ENCODE assay signal across 20 cellular contexts in the genomic region with DNA sequence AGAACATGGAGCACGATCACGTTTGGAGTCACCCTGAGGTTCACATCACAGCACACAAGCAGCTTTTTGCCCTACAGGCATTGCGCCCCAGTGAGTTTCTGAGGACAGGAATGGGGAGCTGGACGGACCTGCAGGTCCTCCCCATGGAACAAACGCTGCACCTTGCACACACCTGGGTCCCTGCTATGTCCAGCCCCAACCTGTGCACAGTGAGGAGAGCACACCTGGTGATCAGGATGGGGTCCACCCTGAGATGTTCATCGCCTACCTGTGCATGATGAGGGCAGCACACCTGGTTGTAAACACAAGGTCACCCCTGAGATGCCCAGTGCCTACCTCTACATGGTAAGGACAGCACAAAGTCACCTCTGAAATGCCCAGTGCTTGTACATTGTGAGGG. TPM values are rescaled to one million over a fixed set of nuclear protein-coding genes. Genes with fewer than 3 reads are reported as not detected.
DNase-seq lines count a peak whose midpoint lies in the region; ATAC-seq, FAIRE-seq and TF ChIP-seq lines count a peak whose summit lies in the region.
"Had no signal": no experiment of that assay in that cellular context is flagged by ENCODE, and none has a peak within 500 bp of the region (broad histone marks: within the 10 kb centered on the region; RNA-seq: fewer than 3 reads in every experiment).

No MANE protein-coding gene starts in this region.

- H3K14ac ChIP-seq in IMR-90 (replicated peaks; ENCODE audit: low read depth, low read length) (no peak overlapping the region), H1 (ENCODE audit: insufficient read length) (no peak overlapping the region)

- H4K20me1 ChIP-seq in IMR-90 (ENCODE audit: insufficient read depth, low read length), result no peaks in the 10 kb centered on the region
- peaks cover 0 to 1% of the 10 kb centered on the region in 2 experiments for H4K20me1 ChIP-seq in H1 (replicated peaks in 1 of 2; ENCODE audit: control insufficient read depth in 1 of 2, insufficient read depth in 2 of 2, low read length in 2 of 2)
- no peaks in the 10 kb centered on the region for H4K20me1 ChIP-seq in mammary epithelial cell (ENCODE audit: insufficient read depth, low read length)

- no peaks in the 10 kb centered on the region for H3K4me1 ChIP-seq in IMR-90 (ENCODE audit: control insufficient read depth, insufficient read depth, low read length)
- 0 out of 7 replicates have a peak, but pooled peaks cover 0 to 2% (median under 1%) of the 10 kb centered on the region in 4 experiments for H3K4me1 ChIP-seq in H1 (replicated peaks in 1 of 4; ENCODE audit: control insufficient read depth in 3 of 4, insufficient read depth in 4 of 4, low read length in 3 of 4)
- H3K4me1 ChIP-seq in mammary epithelial cell (ENCODE audit: insufficient read depth, low read length), result no peaks in the 10 kb centered on the region
- H3K4me1 ChIP-seq: Caco-2, HAP-1 had no signal

- H4K91ac ChIP-seq in IMR-90 (ENCODE audit: insufficient read depth, low read depth, low read length) (no peak overlapping the region), H1 (replicated peaks; ENCODE audit: insufficient read length, low read length) (peak overlapping the region; percentile 51)

- H3K36me3 Mint-ChIP-seq in osteocyte (ENCODE audit: unreplicated experiment), result no peaks in the 10 kb centered on the region

- TF ChIP-seq CTCF in IMR-90 (conservative IDR thresholded peaks at IDR 0.05; ENCODE audit: low read depth, low read length) (no peak), H1 (IDR thresholded peaks at IDR 0.05; ENCODE audit: control extremely low read depth in 1 of 3, insufficient read depth in 1 of 3, low read depth in 1 of 3, low read length in 3 of 3) (no peak), osteocyte (IDR thresholded peaks at IDR 0.05) (no peak), mammary epithelial cell (conservative IDR thresholded peaks at IDR 0.05 in 1 of 2, IDR thresholded peaks at IDR 0.05 in 1 of 2; ENCODE audit: extremely low read depth in 1 of 2, insufficient read depth in 1 of 2, low read depth in 1 of 2, low read length in 2 of 2) (no peak)

- FAIRE-seq in H1 (lab: Jason Lieb, UNC) (no peak), H54 (lab: Jason Lieb, UNC) (no peak)
- FAIRE-seq: G401.6, GM12892 had no signal

- no peaks in the 10 kb centered on the region for H3K9me3 ChIP-seq in IMR-90 (ENCODE audit: control insufficient read depth, insufficient read depth, low read length)
- no peaks in the 10 kb centered on the region for H3K9me3 ChIP-seq in H1 (ENCODE audit: insufficient read depth in 2 of 2, low read depth in 1 of 2, low read length in 1 of 2)
- no peaks in the 10 kb centered on the region for H3K9me3 ChIP-seq in mammary epithelial cell (replicated peaks; ENCODE audit: insufficient read depth, low read length)
- H3K9me3 ChIP-seq: Caco-2, HAP-1 had no signal

- H3K9me1 ChIP-seq in IMR-90 (ENCODE audit: insufficient read depth, low read length), result no peaks in the 10 kb centered on the region; the same call in 1 of the 2 replicates

- H2AK5ac ChIP-seq in IMR-90 (ENCODE audit: low read depth, low read length), result no peak overlapping the region
- H2AK5ac ChIP-seq in H1 (ENCODE audit: low read depth, low read length), result no peak overlapping the region

- POLR2A ChIA-PET in IMR-90 (lab: Charles Lee; ENCODE audit: unreplicated experiment), result interaction anchor here (0.6 kb wide), 1 partner anchor 15 kb away, joined by 3 read pairs; no protein-coding TSS in a partner anchor
- POLR2A ChIA-PET in H1 (lab: Charles Lee; ENCODE audit: partially characterized antibody), result interaction anchor here (0.8 kb wide), 1 partner anchor 18 kb away, joined by 3 read pairs; no protein-coding TSS in a partner anchor

- H2BK120ac ChIP-seq in IMR-90 (ENCODE audit: low read depth, low read length) (no peak overlapping the region), H1 (replicated peaks; ENCODE audit: low read depth, low read length) (no peak overlapping the region)

- H3K9ac ChIP-seq in IMR-90 (ENCODE audit: low read depth, low read length) (no peak overlapping the region), H1 (replicated peaks in 1 of 4; ENCODE audit: extremely low read depth in 1 of 4, low read depth in 3 of 4, low read length in 3 of 4) (no peak overlapping the region), mammary epithelial cell (ENCODE audit: insufficient read depth, low read length) (no peak overlapping the region)

- no peaks in the 10 kb centered on the region for H3K9me3 Mint-ChIP-seq in osteocyte (ENCODE audit: unreplicated experiment)
- H3K9me3 Mint-ChIP-seq: CD4-positive, alpha-beta memory T cell; HFFc6 had no signal

- no peak for ATAC-seq in IMR-90 (ENCODE audit: low read depth)

- no peak overlapping the region for H3K4me3 Mint-ChIP-seq in osteocyte (ENCODE audit: unreplicated experiment)
- H3K4me3 Mint-ChIP-seq: CD4-positive, alpha-beta memory T cell; HFFc6 had no signal

- CTCF ChIA-PET in IMR-90 (lab: Yijun Ruan, JAX) (no interaction called here), H1 (lab: Charles Lee; ENCODE audit: partially characterized antibody) (interaction anchor here (0.7 to 1.6 kb wide), 6 partner anchors 10 to 136 kb away, joined by 3 to 5 read pairs (median 3); no protein-coding TSS in a partner anchor), mammary epithelial cell (lab: Charles Lee; ENCODE audit: low non-redundant PET) (no interaction called here)

- no peak overlapping the region for H3K4ac ChIP-seq in IMR-90 (ENCODE audit: low read depth, low read length)
- H3K4ac ChIP-seq in H1 (replicated peaks; ENCODE audit: insufficient read length, low read depth, low read length), result no peak overlapping the region

- DNase-seq in IMR-90 (no peak), H1 (ENCODE audit: low read depth in 1 of 2, low spot score in 2 of 2) (no peak), left kidney (ENCODE audit: low read depth, low spot score) (peak; percentile 17), osteocyte (ENCODE audit: extremely low spot score, unreplicated experiment) (peak; percentile 65), H54 (ENCODE audit: insufficient read length, low spot score) (no peak), NCI-H1092 (lab: John Stamatoyannopoulos, UW) (no peak), mammary epithelial cell (no peak)
- no peak for DNase-seq in activated CD4-positive, alpha-beta T cell treated with anti-CD3 and anti-CD28 coated beads, Interleukin-2, amount 50 U/mL, for 1 hour
- DNase-seq: C1 segment of cervical spinal cord; Caco-2; CD4-positive, alpha-beta memory T cell; DMS153; DND-41; GOT3; HFFc6 had no signal

- TF ChIP-seq RAD21 in IMR-90 (IDR thresholded peaks at IDR 0.05; ENCODE audit: low read length), result no peak
- no peak for TF ChIP-seq RAD21 in H1 (IDR thresholded peaks at IDR 0.05 in 1 of 2, conservative IDR thresholded peaks at IDR 0.05 in 1 of 2; ENCODE audit: low read depth in 2 of 2, low read length in 2 of 2)

- H2AK9ac ChIP-seq in IMR-90 (replicated peaks; ENCODE audit: low read depth, low read length, poor library complexity), result peak overlapping the region; percentile 45

- in situ Hi-C loops in IMR-90 (cut with MboI; ENCODE audit: low sequenced_read_pairs) (no loop called here), mammary epithelial cell (cut with MboI; ENCODE audit: low sequenced_read_pairs in 2 of 2) (no loop called here)

- no peaks in the 10 kb centered on the region for H3K79me2 ChIP-seq in H1 (ENCODE audit: control insufficient read depth in 1 of 2, insufficient read depth in 2 of 2, low read length in 2 of 2)
- no peaks in the 10 kb centered on the region for H3K79me2 ChIP-seq in mammary epithelial cell (ENCODE audit: insufficient read depth, low read length)

- H4K5ac ChIP-seq in IMR-90 (ENCODE audit: low read depth, low read length) (no peak overlapping the region), H1 (ENCODE audit: insufficient read length, low read depth, low read length) (no peak overlapping the region)

- TF ChIP-seq EP300 in H1 (IDR thresholded peaks at IDR 0.05; ENCODE audit: borderline replicate concordance in 1 of 2, low read depth in 2 of 2, low read length in 2 of 2), result no peak

- H3K56ac ChIP-seq in IMR-90 (ENCODE audit: extremely low read depth, insufficient read depth, low read length), result no peak overlapping the region
- no peak overlapping the region for H3K56ac ChIP-seq in H1 (replicated peaks; ENCODE audit: insufficient read length, low read depth, low read length)

- no peaks in the 10 kb centered on the region for H3K36me3 ChIP-seq in IMR-90 (ENCODE audit: control insufficient read depth, insufficient read depth, low read length)
- no peaks in the 10 kb centered on the region for H3K36me3 ChIP-seq in H1 (ENCODE audit: control insufficient read depth in 2 of 4, insufficient read depth in 4 of 4, low read length in 3 of 4)
- no peaks in the 10 kb centered on the region for H3K36me3 ChIP-seq in mammary epithelial cell (ENCODE audit: insufficient read depth, low read length)
- H3K36me3 ChIP-seq: HAP-1 had no signal

- H2BK5ac ChIP-seq in IMR-90 (ENCODE audit: low read depth, low read length, poor library complexity, severe bottlenecking) (no peak overlapping the region), H1 (ENCODE audit: low read depth, low read length) (no peak overlapping the region)

- H3K79me1 ChIP-seq in IMR-90 (ENCODE audit: low read depth in 1 of 2, low read length in 2 of 2) (no peaks in the 10 kb centered on the region), H1 (ENCODE audit: low read depth, low read length) (no peaks in the 10 kb centered on the region)

- H3K4me2 ChIP-seq in IMR-90 (ENCODE audit: low read depth, low read length) (no peak overlapping the region), H1 (ENCODE audit: insufficient read depth in 1 of 2, low read depth in 2 of 2, low read length in 2 of 2) (no peak overlapping the region), mammary epithelial cell (ENCODE audit: insufficient read depth, low read depth, low read length) (no peak overlapping the region)

- BruUV-seq in IMR-90 (replicated peaks; lab: Mats Ljungman, UMichigan) (no TSS peak), mammary epithelial cell (replicated peaks; lab: Mats Ljungman, UMichigan) (no TSS peak)

- no CpG with 5 or more reads among the region's 6 CpGs for WGBS in IMR-90 (ENCODE audit: extremely low coverage in 2 of 2, insufficient read length in 1 of 2), 2 experiments
- WGBS in H1 (ENCODE audit: extremely low coverage in 1 of 2, insufficient coverage in 1 of 2, insufficient read length in 1 of 2, insufficient replicate concordance in 2 of 2, low coverage in 1 of 2, low lambda C conversion rate in 2 of 2, missing lambda C conversion rate in 1 of 2), 2 experiments, result 81% methylated on average over 6 of the region's 6 CpGs; no CpG with 5 or more reads in 1 of the 2 experiments
- WGBS in mammary epithelial cell (ENCODE audit: low coverage, missing lambda C conversion rate), result 73% methylated on average over 5 of the region's 6 CpGs

- intact Hi-C loops in IMR-90 (cut with micrococcal nuclease) (no loop called here), mammary epithelial cell (cut with micrococcal nuclease) (no loop called here)

- H4K8ac ChIP-seq in IMR-90 (ENCODE audit: low read depth in 2 of 2, low read length in 2 of 2), result no peak overlapping the region
- no peak overlapping the region; the same call in 1 of the 2 replicates for H4K8ac ChIP-seq in H1 (ENCODE audit: extremely low read depth, insufficient read depth, low read length)

- H3K23ac ChIP-seq in IMR-90 (ENCODE audit: low read depth, low read length) (no peak overlapping the region), H1 (ENCODE audit: insufficient read length) (no peak overlapping the region)

- no peak overlapping the region for H3K4me3 ChIP-seq in IMR-90 (ENCODE audit: insufficient read depth, low read depth, low read length)
- H3K4me3 ChIP-seq in H1 (ENCODE audit: extremely low read depth in 1 of 4, insufficient read depth in 2 of 4, low read depth in 3 of 4, low read length in 4 of 4), result no peak overlapping the region
- no peak overlapping the region for H3K4me3 ChIP-seq in mammary epithelial cell (replicated peaks in 1 of 3; ENCODE audit: insufficient read depth in 1 of 3, low read depth in 2 of 3, low read length in 3 of 3)
- H3K4me3 ChIP-seq: HAP-1 had no signal

- no peak overlapping the region for H3K18ac ChIP-seq in IMR-90 (ENCODE audit: low read depth, low read length)
- H3K18ac ChIP-seq in H1 (ENCODE audit: extremely low read depth, low read length), result no peak overlapping the region

- H3K27ac ChIP-seq in IMR-90 (ENCODE audit: insufficient read depth, low read length) (no peak overlapping the region), H1 (ENCODE audit: low read depth, low read length) (no peak overlapping the region), mammary epithelial cell (ENCODE audit: insufficient read depth, low read depth, low read length) (no peak overlapping the region)

- no peaks in the 10 kb centered on the region for H3K23me2 ChIP-seq in H1 (ENCODE audit: low read depth, low read length)

- no peak overlapping the region for H2BK15ac ChIP-seq in IMR-90 (ENCODE audit: low read depth, low read length)
- H2BK15ac ChIP-seq in H1 (ENCODE audit: low read length), result peak overlapping the region; percentile 3

- no peak overlapping the region for H2AFZ ChIP-seq in IMR-90 (replicated peaks; ENCODE audit: low read length, poor library complexity)
- H2AFZ ChIP-seq in H1 (ENCODE audit: low read length), result no peak overlapping the region
- H2AFZ ChIP-seq in mammary epithelial cell (ENCODE audit: low read depth, low read length), result no peak overlapping the region

- H2BK12ac ChIP-seq in H1 (ENCODE audit: low read depth, low read length), result no peak overlapping the region

- dilution Hi-C loops in IMR-90 (cut with HindIII; ENCODE audit: low sequenced_read_pairs, unreplicated experiment) (no loop called here), mammary epithelial cell (cut with HindIII; ENCODE audit: low sequenced_read_pairs) (no loop called here)

- TF ChIP-seq POLR2A in IMR-90 (IDR thresholded peaks at IDR 0.05; ENCODE audit: low read depth, low read length), result no peak
- no peak for TF ChIP-seq POLR2A in H1 (IDR thresholded peaks at IDR 0.05; ENCODE audit: control extremely low read depth in 1 of 2, low read depth in 2 of 2, low read length in 2 of 2)
- TF ChIP-seq POLR2A in H54 (IDR thresholded peaks at IDR 0.05; ENCODE audit: low read depth, low read length), result no peak

- H3K27me3 ChIP-seq in IMR-90 (ENCODE audit: control insufficient read depth, insufficient read depth, low read length) (peaks cover 2% of the 10 kb centered on the region; the same call in 1 of the 2 replicates), H1 (replicated peaks in 1 of 4; ENCODE audit: control insufficient read depth in 3 of 4, extremely low read depth in 1 of 4, insufficient read depth in 3 of 4, low read length in 3 of 4) (no peaks in the 10 kb centered on the region), mammary epithelial cell (ENCODE audit: insufficient read depth, low read length) (no peaks in the 10 kb centered on the region)

- H2BK20ac ChIP-seq in IMR-90 (ENCODE audit: low read depth, low read length), result no peak overlapping the region
- no peak overlapping the region for H2BK20ac ChIP-seq in H1 (ENCODE audit: low read length)

- no peak overlapping the region for H3K27ac Mint-ChIP-seq in osteocyte (ENCODE audit: unreplicated experiment)
- H3K27ac Mint-ChIP-seq: HFFc6 had no signal

- H3K4me1 Mint-ChIP-seq in osteocyte (ENCODE audit: unreplicated experiment), result no peaks in the 10 kb centered on the region

- peaks cover 23% of the 10 kb centered on the region for H3K27me3 Mint-ChIP-seq in osteocyte (ENCODE audit: unreplicated experiment)
- H3K27me3 Mint-ChIP-seq: CD4-positive, alpha-beta memory T cell had no signal

RNA-seq across cellular contexts. Expression of a gene that starts 45.9 kb away (rescaled TPM):
- total RNA-seq in IMR-90 (2012; rRNA removed), result not detected in 2 replicates
- 0.09 TPM in 1 of 2 replicates, not detected in the other for polyA plus RNA-seq in IMR-90 (2012; rRNA removed)
- not detected in 2 replicates for polyA plus RNA-seq in IMR-90 (2012; cell fraction: cytosol; rRNA removed)
- 0.03 and 0.09 TPM in 2 replicates for polyA plus RNA-seq in IMR-90 (2012; cell fraction: nucleus; rRNA removed; ENCODE audit: low replicate concordance)
- total RNA-seq in H1 (2021; fragmentation: NEBNext Ultra II Directional; extraction: Animal tissue kit (Norgen Biotek cat#: 25700)), result 0.71 and 0.99 TPM in 2 replicates
- 0.45 and 0.74 TPM in 2 replicates for polyA plus RNA-seq in H1 (2011; rRNA removed)
- polyA plus RNA-seq in H1 (2011; cell fraction: cytosol; rRNA removed), result 0.43 TPM
- 0.76 TPM for polyA plus RNA-seq in H1 (2011; cell fraction: nucleus; rRNA removed)
- polyA plus RNA-seq in H1 (2012, experiment 1 of 2), result 0.30 to 0.83 TPM (median 0.53 TPM) in 4 replicates
- 0.34 TPM for polyA plus RNA-seq in H1 (2012, experiment 2 of 2)
- 0.22 TPM for polyA plus RNA-seq in H1 (2013, experiment 1 of 2)
- 0.44 TPM for polyA plus RNA-seq in H1 (2013, experiment 2 of 2)
- polyA minus RNA-seq in H1 (2011; rRNA and poly(A)+ RNA removed), result 0.61 and 0.69 TPM in 2 replicates
- polyA minus RNA-seq in H1 (2011; cell fraction: cytosol; rRNA and poly(A)+ RNA removed), result not detected
- 0.50 TPM for polyA minus RNA-seq in H1 (2011; cell fraction: nucleus; rRNA and poly(A)+ RNA removed)
- 0.21 and 1.3 TPM in 2 replicates for total RNA-seq in osteocyte
- under 1 TPM in 1 of 2 donors, not detected in 1; under 0.01 TPM for total RNA-seq in mammary epithelial cell
- polyA plus RNA-seq in mammary epithelial cell, result 0.11 TPM
- not detected for polyA minus RNA-seq in mammary epithelial cell
- total RNA-seq: A172, Caco-2 had no signal
- polyA plus RNA-seq: BJ had no signal

Comparison
In these comparisons a context has a peak if more than half of its experiments do, and no peak if none do; other contexts are left out.
1. DNase-seq: peak in left kidney (single experiment) and osteocyte (single experiment); none in IMR-90 (single experiment), H1 (0 of 2), activated CD4-positive, alpha-beta T cell treated with anti-CD3 and anti-CD28 coated beads, Interleukin-2, amount 50 U/mL, for 1 hour (single experiment), H54 (single experiment), NCI-H1092 (single experiment) and mammary epithelial cell (single experiment).